In the genomic region with DNA sequence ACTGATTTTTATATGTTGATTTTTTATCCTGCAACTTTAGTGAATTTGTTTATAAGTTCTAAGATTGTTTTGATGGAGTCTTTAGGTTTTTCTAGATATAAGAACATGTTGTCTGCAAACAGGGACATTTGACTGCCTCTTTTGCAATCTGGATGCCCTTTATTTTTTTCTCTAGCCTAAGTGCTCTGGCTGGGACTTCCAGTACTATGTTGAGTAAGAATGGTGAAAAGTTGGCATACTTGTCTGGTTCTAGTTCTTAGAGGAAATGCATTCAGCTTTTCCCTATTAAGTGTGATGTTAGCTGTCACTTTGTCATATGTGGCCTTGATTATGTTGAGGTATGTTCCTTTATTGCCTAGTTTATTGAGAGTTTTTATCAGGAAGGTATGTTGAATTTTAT, we compare ENCODE assay signal across 30 cellular contexts.
"Had no signal": no experiment of that assay in that cellular context is flagged by ENCODE, and none has a peak within 500 bp of the region (broad histone marks: within the 10 kb centered on the region; RNA-seq: fewer than 3 reads in every experiment).

No MANE protein-coding gene starts in this region.

- H3K4me3 Mint-ChIP-seq: activated B cell treated with CpG ODN at 0.5 μM for 24 hours; activated CD4-positive, alpha-beta T cell treated with anti-CD3 and anti-CD28 coated beads for 36 hours; activated naive CD4-positive, alpha-beta T cell treated with anti-CD3 and anti-CD28 coated beads, Interleukin-2, amount 10 ng/mL, durations not matched to agents 7 days and 5 days; activated T-cell treated with anti-CD3 and anti-CD28 coated beads, Interleukin-2, amount 50 U/mL, for 72 hours; effector memory CD8-positive, alpha-beta T cell; naive B cell; T-helper 1 cell treated with Interleukin-12 subunit alpha and Interleukin-12 subunit beta and Interleukin-4 antibody, amounts not matched to agents 30 μg/mL and 1 μg/mL, for 36 hours had no signal

- ATAC-seq: activated CD4-positive, alpha-beta T cell treated with anti-CD3 and anti-CD28 coated beads for 36 hours; activated T-cell treated with anti-CD3 and anti-CD28 coated beads, Interleukin-2, amount 50 U/mL, for 72 hours; body of pancreas; effector memory CD8-positive, alpha-beta T cell; gastroesophageal sphincter; left cardiac atrium; lower lobe of right lung; sciatic nerve had no signal

- H3K27me3 Mint-ChIP-seq: activated B cell treated with CpG ODN at 0.5 μM for 24 hours; activated CD4-positive, alpha-beta T cell treated with anti-CD3 and anti-CD28 coated beads for 36 hours; activated naive CD4-positive, alpha-beta T cell treated with anti-CD3 and anti-CD28 coated beads, Interleukin-2, amount 10 ng/mL, durations not matched to agents 7 days and 5 days; effector memory CD8-positive, alpha-beta T cell; naive B cell had no signal

- H3K27ac ChIP-seq: body of pancreas, esophagus squamous epithelium, gastroesophageal sphincter, lower lobe of right lung, spleen, thoracic aorta, upper lobe of left lung had no signal

- H3K4me3 ChIP-seq: body of pancreas, esophagus squamous epithelium, gastroesophageal sphincter, lower lobe of right lung, spleen, thoracic aorta, upper lobe of left lung had no signal

- DNase-seq: activated B cell treated with CpG ODN at 0.5 μM for 24 hours; activated CD4-positive, alpha-beta T cell treated with anti-CD3 and anti-CD28 coated beads for 36 hours; activated CD4-positive, alpha-beta T cell treated with anti-CD3 and anti-CD28 coated beads, Interleukin-2, amount 50 U/mL, for 4 hours; activated CD8-positive, alpha-beta memory T cell treated with anti-CD3 and anti-CD28 coated beads for 24 hours; activated CD8-positive, alpha-beta memory T cell treated with anti-CD3 and anti-CD28 coated beads, Interleukin-2, amount 50 U/mL, for 48 hours; activated effector memory CD4-positive, alpha-beta T cell treated with anti-CD3 and anti-CD28 coated beads, Interleukin-2, amount 50 U/mL, for 16 hours; activated naive CD4-positive, alpha-beta T cell treated with anti-CD3 and anti-CD28 coated beads, Interleukin-2, amount 10 ng/mL, durations not matched to agents 7 days and 5 days; activated T-cell treated with anti-CD3 and anti-CD28 coated beads, Interleukin-2, amount 50 U/mL, for 72 hours; anterior cingulate cortex; body of pancreas; caudate nucleus; effector memory CD8-positive, alpha-beta T cell; esophagus squamous epithelium; head of caudate nucleus; hypothalamus; left cardiac atrium; lower lobe of right lung; naive B cell; occipital lobe; spleen; stimulated activated CD4-positive, alpha-beta T cell treated with anti-CD3 and anti-CD28 coated beads, Interleukin-4, amount 100 ng/mL, for 1 hour; stimulated activated naive CD4-positive, alpha-beta T cell; T1000; upper lobe of left lung had no signal

- H3K4me1 Mint-ChIP-seq: activated B cell treated with CpG ODN at 0.5 μM for 24 hours; activated CD4-positive, alpha-beta T cell treated with anti-CD3 and anti-CD28 coated beads for 36 hours; activated naive CD4-positive, alpha-beta T cell treated with anti-CD3 and anti-CD28 coated beads, Interleukin-2, amount 10 ng/mL, durations not matched to agents 7 days and 5 days had no signal

- H3K27me3 ChIP-seq: body of pancreas, esophagus squamous epithelium, gastroesophageal sphincter, spleen, upper lobe of left lung had no signal

- H3K27ac Mint-ChIP-seq: activated B cell treated with CpG ODN at 0.5 μM for 24 hours; activated CD4-positive, alpha-beta T cell treated with anti-CD3 and anti-CD28 coated beads for 36 hours; activated naive CD4-positive, alpha-beta T cell treated with anti-CD3 and anti-CD28 coated beads, Interleukin-2, amount 10 ng/mL, durations not matched to agents 7 days and 5 days; activated T-cell treated with anti-CD3 and anti-CD28 coated beads, Interleukin-2, amount 50 U/mL, for 72 hours; effector memory CD8-positive, alpha-beta T cell; naive B cell; T-helper 1 cell treated with Interleukin-12 subunit alpha and Interleukin-12 subunit beta and Interleukin-4 antibody, amounts not matched to agents 30 μg/mL and 1 μg/mL, for 36 hours had no signal

- FAIRE-seq: colon, islet of Langerhans had no signal

- H3K36me3 ChIP-seq: gastroesophageal sphincter, lower lobe of right lung, thoracic aorta, upper lobe of left lung had no signal
